5 cellular contexts compared by ENCODE assay signal in genomic region chr4:152903658-152904057, GRCh38.
"Had no signal": no experiment of that assay in that cellular context is flagged by ENCODE, and none has a peak within 500 bp of the region (broad histone marks: within the 10 kb centered on the region; RNA-seq: fewer than 3 reads in every experiment).

No MANE protein-coding gene starts in this region.

- H3K4me3 Mint-ChIP-seq: GM23338, H9, IgD-negative memory B cell had no signal

- ATAC-seq: GM23338 had no signal

- H3K9me3 Mint-ChIP-seq: GM23338, H9 had no signal

- H3K4me3 ChIP-seq: GM23338 had no signal

- H2AFZ ChIP-seq: GM23338 had no signal

- H3K27me3 Mint-ChIP-seq: IgD-negative memory B cell had no signal

- DNase-seq: H9, HCEC 1CT, KBM-7 had no signal

- H3K27ac Mint-ChIP-seq: GM23338 had no signal

- H3K4me2 ChIP-seq: GM23338 had no signal
